Comparison of ENCODE assay signal across 6 cellular contexts in the genomic region with DNA sequence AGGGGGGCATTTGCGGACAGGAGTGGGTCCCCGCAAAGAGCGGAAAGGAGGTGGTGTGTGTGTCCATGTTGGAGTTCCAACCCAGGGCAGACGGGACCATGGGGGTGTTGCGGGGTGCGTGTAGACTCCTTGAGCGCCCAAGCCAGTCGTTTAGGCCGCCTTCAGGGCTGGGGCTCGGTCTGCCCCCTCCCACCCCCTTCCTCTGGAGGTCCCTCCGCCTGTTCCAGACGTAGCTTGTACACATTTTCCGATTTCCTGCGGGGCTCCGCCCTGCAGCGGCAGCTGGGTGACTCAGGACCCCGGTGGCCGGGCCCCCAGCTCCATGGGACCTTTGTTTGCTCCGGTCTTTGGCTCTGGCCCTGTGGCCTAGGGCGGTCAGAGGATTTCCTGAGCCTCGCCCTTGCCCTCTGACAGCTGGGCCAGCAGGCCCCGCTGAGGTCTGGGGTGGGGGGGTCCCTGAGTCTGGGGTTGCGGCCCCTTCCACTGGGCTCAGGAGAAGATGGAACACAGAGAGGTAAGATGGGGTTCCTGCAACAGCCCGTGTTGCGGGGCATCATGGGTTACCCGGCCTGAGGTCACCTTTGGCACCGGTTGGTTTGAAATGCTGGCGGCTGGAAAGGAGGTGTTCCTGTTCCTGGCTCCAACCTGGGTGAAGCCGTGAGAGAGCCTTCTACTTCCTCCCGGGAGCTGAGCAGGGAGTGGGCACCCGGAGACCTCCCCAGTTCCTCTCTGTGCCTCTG. TPM values are rescaled to one million over a fixed set of nuclear protein-coding genes. Genes with fewer than 3 reads are reported as not detected.
A peak's percentile ranks its signal among the peaks of the same experiment; 100 is the strongest.
DNase-seq lines count a peak whose midpoint lies in the region; ATAC-seq and TF ChIP-seq lines count a peak whose summit lies in the region.

No MANE protein-coding gene starts in this region.

- peak in 1 of 2 donors; percentile 46 for TF ChIP-seq POLR2A in gastrocnemius medialis (IDR thresholded peaks at IDR 0.05)

- H4K20me1 ChIP-seq in OCI-LY3 (ENCODE audit: insufficient read depth, low read length), result no peaks in the 10 kb centered on the region

- DNase-seq in epithelial cell of proximal tubule (ENCODE audit: low read depth) (no peak), gastrocnemius medialis (no peak), RPMI8226 (no peak)

- H3K9me3 ChIP-seq in OCI-LY3 (ENCODE audit: insufficient read depth, low read length), result no peaks in the 10 kb centered on the region
- H3K9me3 ChIP-seq in gastrocnemius medialis, result no peaks in the 10 kb centered on the region

- H3K4me1 ChIP-seq in OCI-LY3 (ENCODE audit: low read length) (peaks cover 11% of the 10 kb centered on the region; the same call in 1 of the 2 replicates), gastrocnemius medialis (peaks cover 0 to 11% of the 10 kb centered on the region in 2 donors)

- H3K27ac ChIP-seq in OCI-LY3 (ENCODE audit: low read length) (no peak overlapping the region), gastrocnemius medialis (peak overlapping the region; percentile 69 to 79 (median 74))

- peak overlapping the region; percentile 91 for H3K9ac ChIP-seq in OCI-LY3 (ENCODE audit: low read length)

- peaks cover 23% of the 10 kb centered on the region for H3K79me2 ChIP-seq in OCI-LY3 (ENCODE audit: low read length)

- H3K4me2 ChIP-seq in OCI-LY3 (ENCODE audit: low read length), result peak overlapping the region; percentile 89

- H3K36me3 ChIP-seq in OCI-LY3 (replicated peaks; ENCODE audit: low read depth, low read length) (peaks cover 2% of the 10 kb centered on the region), gastrocnemius medialis (no peaks in the 10 kb centered on the region)

- TF ChIP-seq CTCF in OCI-LY3 (IDR thresholded peaks at IDR 0.05; ENCODE audit: low read depth, low read length) (no peak), epithelial cell of proximal tubule (conservative IDR thresholded peaks at IDR 0.05; ENCODE audit: low read depth, low read length) (no peak), gastrocnemius medialis (IDR thresholded peaks at IDR 0.05 in 4 of 5, conservative IDR thresholded peaks at IDR 0.05 in 1 of 5) (no peak)

- ATAC-seq in gastrocnemius medialis, result peak in 1 of 2 donors; percentile 16
- no peak for ATAC-seq in HG02642 (IDR thresholded peaks at IDR 0.05; ENCODE audit: poor library complexity, unreplicated experiment)
- ATAC-seq in HG03159 (IDR thresholded peaks at IDR 0.05; ENCODE audit: unreplicated experiment), result no peak

- H2AFZ ChIP-seq in OCI-LY3 (ENCODE audit: low read depth, low read length), result no peak overlapping the region

- no peaks in the 10 kb centered on the region for H3K27me3 ChIP-seq in OCI-LY3 (ENCODE audit: low read depth, low read length)
- H3K27me3 ChIP-seq in gastrocnemius medialis, result no peaks in the 10 kb centered on the region

- in situ Hi-C loops in gastrocnemius medialis (cut with MboI; ENCODE audit: low sequenced_read_pairs in 4 of 4), result no loop called here

- peak overlapping the region; percentile 96 for H3K4me3 ChIP-seq in OCI-LY3 (ENCODE audit: low read length)
- peak overlapping the region; percentile 79 for H3K4me3 ChIP-seq in epithelial cell of proximal tubule (ENCODE audit: low read depth, low read length)
- peak overlapping the region; percentile 62 to 89 (median 76) for H3K4me3 ChIP-seq in gastrocnemius medialis

- intact Hi-C loops in gastrocnemius medialis (cut with DNase I; ENCODE audit: low total_unique reads), result no loop called here

RNA-seq across cellular contexts. Expression of a gene that starts 1.5 kb away (rescaled TPM):
- total RNA-seq in epithelial cell of proximal tubule, result 16.5 and 28.4 TPM in 2 replicates
- total RNA-seq in gastrocnemius medialis, result 1 to 10 TPM; 1.4 to 5.2 (median 3.3) TPM

RNA-seq across cellular contexts. Expression of a gene that starts 14.8 kb away (rescaled TPM):
- 331 and 406 TPM in 2 replicates for total RNA-seq in epithelial cell of proximal tubule
- total RNA-seq in gastrocnemius medialis, result 100 to 1,000 TPM; 102 to 191 (median 170) TPM

RNA-seq across cellular contexts. Expression of a gene that starts 20.1 kb away (rescaled TPM):
- 106 and 119 TPM in 2 replicates for total RNA-seq in epithelial cell of proximal tubule
- 10 to 100 TPM in 3 of 4 donors, 1 to 10 TPM in 1; 8.9 to 37.3 (median 31.0) TPM for total RNA-seq in gastrocnemius medialis

RNA-seq across cellular contexts. Expression of a gene that starts 47.1 kb away (rescaled TPM):
- total RNA-seq in epithelial cell of proximal tubule, result 121 TPM in 2 replicates
- 10 to 100 TPM; 11.4 to 29.1 (median 21.1) TPM for total RNA-seq in gastrocnemius medialis
